Comparison of ENCODE assay signal across 14 cellular contexts in the genomic region with DNA sequence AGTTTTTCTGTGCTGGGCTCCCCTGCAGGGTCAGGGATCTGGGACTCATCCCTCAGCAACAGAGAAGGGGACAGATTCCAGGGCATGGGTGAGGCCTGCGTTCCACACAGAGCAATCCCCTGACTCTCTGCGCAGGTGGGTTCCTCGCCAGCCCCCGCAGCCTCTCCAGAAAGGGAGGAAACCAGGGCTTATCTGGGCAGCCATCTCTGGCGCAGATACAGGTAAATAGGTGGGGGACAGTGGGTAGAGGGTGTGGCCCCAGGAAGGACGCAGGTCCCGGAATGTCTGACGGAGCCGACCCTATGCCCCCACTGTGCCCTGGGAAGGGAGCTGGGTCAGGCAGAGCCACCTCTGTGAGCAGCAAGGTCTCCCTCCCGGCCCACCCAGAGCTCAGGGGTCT.
"Had no signal": no experiment of that assay in that cellular context is flagged by ENCODE, and none has a peak within 500 bp of the region (broad histone marks: within the 10 kb centered on the region; RNA-seq: fewer than 3 reads in every experiment).

No MANE protein-coding gene starts in this region.

- H3K4me3 ChIP-seq: heart right ventricle, right atrium auricular region had no signal

- H3K9ac ChIP-seq: parathyroid adenoma had no signal

- H3K36me3 ChIP-seq: right atrium auricular region had no signal

- H3K27ac Mint-ChIP-seq: activated B cell treated with CpG ODN at 0.5 μM for 24 hours; activated naive CD4-positive, alpha-beta T cell treated with anti-CD3 and anti-CD28 coated beads, Interleukin-2, amount 50 U/mL, for 24 hours; stimulated activated effector memory CD8-positive, alpha-beta T cell treated with anti-CD3 and anti-CD28 coated beads, Interleukin-12 subunit alpha, Interleukin-12 subunit beta, amount 100 ng/mL, for 72 hours had no signal

- H3K27ac ChIP-seq: heart right ventricle, parathyroid adenoma, right atrium auricular region had no signal

- H2AFZ ChIP-seq: parathyroid adenoma had no signal

- H3K36me3 Mint-ChIP-seq: activated naive CD4-positive, alpha-beta T cell treated with anti-CD3 and anti-CD28 coated beads, Interleukin-2, amount 50 U/mL, for 24 hours had no signal

- H3K4me3 Mint-ChIP-seq: activated B cell treated with CpG ODN at 0.5 μM for 24 hours; activated naive CD4-positive, alpha-beta T cell treated with anti-CD3 and anti-CD28 coated beads, Interleukin-2, amount 50 U/mL, for 24 hours; stimulated activated effector memory CD8-positive, alpha-beta T cell treated with anti-CD3 and anti-CD28 coated beads, Interleukin-12 subunit alpha, Interleukin-12 subunit beta, amount 100 ng/mL, for 72 hours; T-helper 17 cell had no signal

- DNase-seq: activated B cell treated with CpG ODN at 0.5 μM for 24 hours; activated CD4-positive, alpha-beta T cell treated with anti-CD3 and anti-CD28 coated beads, Interleukin-2, amount 50 U/mL, for 1 hour; activated T-cell treated with anti-CD3 and anti-CD28 coated beads for 4 hours; dermis blood vessel endothelial cell; foreskin fibroblast; heart right ventricle; left ventricle myocardium superior; T-helper 17 cell had no signal

- H3K9me3 Mint-ChIP-seq: activated B cell treated with CpG ODN at 0.5 μM for 24 hours; activated naive CD4-positive, alpha-beta T cell treated with anti-CD3 and anti-CD28 coated beads, Interleukin-2, amount 50 U/mL, for 24 hours; stimulated activated effector memory CD8-positive, alpha-beta T cell treated with anti-CD3 and anti-CD28 coated beads, Interleukin-12 subunit alpha, Interleukin-12 subunit beta, amount 100 ng/mL, for 72 hours had no signal

- H3K9me3 ChIP-seq: right atrium auricular region had no signal

- FAIRE-seq: keratinocyte had no signal

- H3K27me3 ChIP-seq: heart right ventricle, right atrium auricular region had no signal

- H3K27me3 Mint-ChIP-seq: activated B cell treated with CpG ODN at 0.5 μM for 24 hours; activated naive CD4-positive, alpha-beta T cell treated with anti-CD3 and anti-CD28 coated beads, Interleukin-2, amount 50 U/mL, for 24 hours; T-helper 17 cell had no signal

- ATAC-seq: esophagus mucosa; heart right ventricle; left ventricle myocardium superior; stimulated activated effector memory CD8-positive, alpha-beta T cell treated with anti-CD3 and anti-CD28 coated beads, Interleukin-12 subunit alpha, Interleukin-12 subunit beta, amount 100 ng/mL, for 72 hours; T-helper 17 cell had no signal
